ENCODE assay signal across 12 cellular contexts in the genomic region with DNA sequence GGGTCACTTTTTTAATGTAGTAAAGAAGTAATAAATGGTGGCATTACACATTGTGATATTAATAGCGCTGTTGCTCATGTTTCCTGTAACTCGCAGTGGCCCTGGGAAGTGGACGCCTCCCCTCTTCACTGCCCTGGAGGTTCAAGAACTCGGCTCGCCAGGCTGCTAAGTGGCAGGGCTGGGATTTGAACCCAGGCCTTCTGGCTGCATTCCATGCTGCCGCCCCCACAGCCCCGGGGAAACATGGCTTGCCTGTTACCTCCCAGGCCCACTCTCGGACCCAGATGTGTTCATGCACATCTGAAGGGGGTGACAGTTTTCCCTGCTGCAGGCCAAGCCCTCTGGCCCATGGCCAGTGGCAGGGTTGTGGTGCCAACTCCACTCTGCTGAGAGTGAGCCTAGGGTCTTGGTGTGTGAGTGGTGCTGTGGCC. TPM values are rescaled to one million over a fixed set of nuclear protein-coding genes. Genes with fewer than 3 reads are reported as not detected.
DNase-seq lines count a peak whose midpoint lies in the region; ATAC-seq and TF ChIP-seq lines count a peak whose summit lies in the region.
"Had no signal": no experiment of that assay in that cellular context is flagged by ENCODE, and none has a peak within 500 bp of the region (broad histone marks: within the 10 kb centered on the region; RNA-seq: fewer than 3 reads in every experiment).

No MANE protein-coding gene starts in this region.

- peaks cover 5% of the 10 kb centered on the region for H3K4me1 Mint-ChIP-seq in stimulated activated memory B cell treated with anti-CD40 and anti-IgM and Interleukin-4, amounts not matched to agents 10 μg/mL and 1 μg/mL and 100 μg/mL, for 72 hours
- H3K4me1 Mint-ChIP-seq: memory B cell had no signal

- H3K9me3 ChIP-seq in IMR-90 (ENCODE audit: control insufficient read depth, insufficient read depth, low read length) (no peaks in the 10 kb centered on the region), right lobe of liver (no peaks in the 10 kb centered on the region)
- no peaks in the 10 kb centered on the region for H3K9me3 ChIP-seq in effector memory CD4-positive, alpha-beta T cell (ENCODE audit: control insufficient read depth, low read length)

- peaks cover 4% of the 10 kb centered on the region; the same call in 1 of the 2 replicates for H3K4me1 ChIP-seq in IMR-90 (ENCODE audit: control insufficient read depth, insufficient read depth, low read length)
- H3K4me1 ChIP-seq in right lobe of liver, result no peaks in the 10 kb centered on the region
- H3K4me1 ChIP-seq in effector memory CD4-positive, alpha-beta T cell (ENCODE audit: control insufficient read depth, insufficient read depth, low read length, poor library complexity, severe bottlenecking), result no peaks in the 10 kb centered on the region

- no peak overlapping the region for H2AK9ac ChIP-seq in IMR-90 (replicated peaks; ENCODE audit: low read depth, low read length, poor library complexity)

- dilution Hi-C loops in IMR-90 (cut with HindIII; ENCODE audit: low sequenced_read_pairs, unreplicated experiment), result no loop called here

- no peaks in the 10 kb centered on the region for H3K9me3 Mint-ChIP-seq in stimulated activated memory B cell treated with anti-CD40 and anti-IgM and Interleukin-4, amounts not matched to agents 10 μg/mL and 1 μg/mL and 100 μg/mL, for 72 hours
- H3K9me3 Mint-ChIP-seq: memory B cell had no signal

- H3K36me3 ChIP-seq in IMR-90 (ENCODE audit: control insufficient read depth, insufficient read depth, low read length), result peaks cover 49% of the 10 kb centered on the region
- peaks cover 0 to 42% (median 15%) of the 10 kb centered on the region in 4 donors for H3K36me3 ChIP-seq in right lobe of liver
- H3K36me3 ChIP-seq in effector memory CD4-positive, alpha-beta T cell (ENCODE audit: control insufficient read depth, insufficient read depth, low read length), result peaks cover 59% of the 10 kb centered on the region

- H3K14ac ChIP-seq in IMR-90 (replicated peaks; ENCODE audit: low read depth, low read length), result no peak overlapping the region

- no CpG with 5 or more reads among the region's 8 CpGs for WGBS in IMR-90 (ENCODE audit: extremely low coverage in 2 of 2, insufficient read length in 1 of 2), 2 experiments
- 44% methylated on average over 3 of the region's 8 CpGs for WGBS in right lobe of liver (ENCODE audit: insufficient coverage, low coverage, low lambda C conversion rate, missing lambda C conversion rate)

- no peak overlapping the region for H3K4me2 ChIP-seq in IMR-90 (ENCODE audit: low read depth, low read length)
- H3K4me2 ChIP-seq: smooth muscle cell had no signal

- no peak overlapping the region for H3K18ac ChIP-seq in IMR-90 (ENCODE audit: low read depth, low read length)

- H3K4ac ChIP-seq in IMR-90 (ENCODE audit: low read depth, low read length), result no peak overlapping the region

- H3K27ac ChIP-seq in IMR-90 (ENCODE audit: insufficient read depth, low read length) (no peak overlapping the region), right lobe of liver (peak overlapping the region in 2 of 3 donors; percentile 33 to 48)
- H3K27ac ChIP-seq in effector memory CD4-positive, alpha-beta T cell (ENCODE audit: insufficient read depth, low read length, poor library complexity, severe bottlenecking), result no peak overlapping the region

- intact Hi-C loops in IMR-90 (cut with micrococcal nuclease) (loop anchor here (10.0 kb wide), 1 partner anchor 63 kb away; no protein-coding TSS in a partner anchor), right lobe of liver (cut with DNase I) (no loop called here)

- BruUV-seq in IMR-90 (replicated peaks; lab: Mats Ljungman, UMichigan), result no TSS peak

- no peak overlapping the region for H4K5ac ChIP-seq in IMR-90 (ENCODE audit: low read depth, low read length)

- peak overlapping the region; percentile 10 for H2BK5ac ChIP-seq in IMR-90 (ENCODE audit: low read depth, low read length, poor library complexity, severe bottlenecking)

- no peaks in the 10 kb centered on the region for H3K27me3 Mint-ChIP-seq in stimulated activated memory B cell treated with anti-CD40 and anti-IgM and Interleukin-4, amounts not matched to agents 10 μg/mL and 1 μg/mL and 100 μg/mL, for 72 hours
- H3K27me3 Mint-ChIP-seq: memory B cell had no signal

- no peaks in the 10 kb centered on the region; the same call in none of the 2 replicates for H4K20me1 ChIP-seq in IMR-90 (ENCODE audit: insufficient read depth, low read length)

- no peak overlapping the region for H4K91ac ChIP-seq in IMR-90 (ENCODE audit: insufficient read depth, low read depth, low read length)

- H4K8ac ChIP-seq in IMR-90 (ENCODE audit: low read depth in 2 of 2, low read length in 2 of 2), result no peak overlapping the region

- 0 out of 2 replicates have a peak, but pooled peaks cover 8% of the 10 kb centered on the region for H3K9me1 ChIP-seq in IMR-90 (ENCODE audit: insufficient read depth, low read length)

- no peak for TF ChIP-seq RAD21 in IMR-90 (IDR thresholded peaks at IDR 0.05; ENCODE audit: low read length)

- no peak overlapping the region for H3K4me3 ChIP-seq in IMR-90 (ENCODE audit: insufficient read depth, low read depth, low read length)
- no peak overlapping the region for H3K4me3 ChIP-seq in right lobe of liver
- no peak overlapping the region for H3K4me3 ChIP-seq in effector memory CD4-positive, alpha-beta T cell (ENCODE audit: insufficient read depth, low read depth, low read length, poor library complexity, severe bottlenecking)
- H3K4me3 ChIP-seq: smooth muscle cell had no signal

- H3K79me1 ChIP-seq in IMR-90 (ENCODE audit: low read depth in 1 of 2, low read length in 2 of 2), result no peaks in the 10 kb centered on the region

- H3K27ac Mint-ChIP-seq in stimulated activated memory B cell treated with anti-CD40 and anti-IgM and Interleukin-4, amounts not matched to agents 10 μg/mL and 1 μg/mL and 100 μg/mL, for 72 hours, result no peak overlapping the region
- H3K27ac Mint-ChIP-seq: memory B cell had no signal

- no peak overlapping the region for H2AFZ ChIP-seq in IMR-90 (replicated peaks; ENCODE audit: low read length, poor library complexity)

- peak overlapping the region; percentile 23; the same call in 1 of the 2 replicates for H2BK120ac ChIP-seq in IMR-90 (ENCODE audit: low read depth, low read length)

- no peak overlapping the region for H2BK20ac ChIP-seq in IMR-90 (ENCODE audit: low read depth, low read length)

- no peak overlapping the region for H2AK5ac ChIP-seq in IMR-90 (ENCODE audit: low read depth, low read length)

- POLR2A ChIA-PET in IMR-90 (lab: Charles Lee; ENCODE audit: unreplicated experiment), result no interaction called here

- no peak overlapping the region for H3K56ac ChIP-seq in IMR-90 (ENCODE audit: extremely low read depth, insufficient read depth, low read length)

- no peak overlapping the region for H2BK15ac ChIP-seq in IMR-90 (ENCODE audit: low read depth, low read length)

- ATAC-seq in IMR-90 (ENCODE audit: low read depth) (no peak), right lobe of liver (peak; percentile 7 to 52 (median 22)), HG03342 (IDR thresholded peaks at IDR 0.05; ENCODE audit: unreplicated experiment) (no peak)
- ATAC-seq in stimulated activated memory B cell treated with anti-CD40 and anti-IgM and Interleukin-4, amounts not matched to agents 10 μg/mL and 1 μg/mL and 100 μg/mL, for 72 hours, result no peak

- DNase-seq in IMR-90 (peak; percentile 34), dermis microvascular lymphatic vessel endothelial cell (ENCODE audit: low read depth in 2 of 2) (peak; percentile 43 to 86), right lobe of liver (peak in 1 of 3 donors; percentile 49), stromal cell of bone marrow (ENCODE audit: low read depth) (peak; percentile 37)
- DNase-seq in effector memory CD4-positive, alpha-beta T cell, result no peak
- no peak for DNase-seq in activated CD4-positive, CD25-positive, alpha-beta regulatory T cell treated with anti-CD3 and anti-CD28 coated beads, Interleukin-2, amount 50 U/mL, for 72 hours
- DNase-seq: activated CD8-positive, alpha-beta memory T cell treated with anti-CD3 and anti-CD28 coated beads, Interleukin-2, amount 50 U/mL, for 4 hours; NCI-H2029 had no signal

- in situ Hi-C loops in IMR-90 (cut with MboI; ENCODE audit: low sequenced_read_pairs), result no loop called here

- H3K9ac ChIP-seq in IMR-90 (ENCODE audit: low read depth, low read length), result no peak overlapping the region

- no peak overlapping the region for H3K4me3 Mint-ChIP-seq in stimulated activated memory B cell treated with anti-CD40 and anti-IgM and Interleukin-4, amounts not matched to agents 10 μg/mL and 1 μg/mL and 100 μg/mL, for 72 hours
- H3K4me3 Mint-ChIP-seq: memory B cell had no signal

- peaks cover 23% of the 10 kb centered on the region for H3K36me3 Mint-ChIP-seq in stimulated activated memory B cell treated with anti-CD40 and anti-IgM and Interleukin-4, amounts not matched to agents 10 μg/mL and 1 μg/mL and 100 μg/mL, for 72 hours

- TF ChIP-seq POLR2A in IMR-90 (IDR thresholded peaks at IDR 0.05; ENCODE audit: low read depth, low read length) (no peak), right lobe of liver (IDR thresholded peaks at IDR 0.05) (no peak)

- H3K23ac ChIP-seq in IMR-90 (ENCODE audit: low read depth, low read length), result no peak overlapping the region

- no peaks in the 10 kb centered on the region for H3K27me3 ChIP-seq in IMR-90 (ENCODE audit: control insufficient read depth, insufficient read depth, low read length)
- no peaks in the 10 kb centered on the region for H3K27me3 ChIP-seq in right lobe of liver
- no peaks in the 10 kb centered on the region for H3K27me3 ChIP-seq in effector memory CD4-positive, alpha-beta T cell (replicated peaks; ENCODE audit: control insufficient read depth, insufficient read depth, low read length, poor library complexity, severe bottlenecking)

- TF ChIP-seq CTCF in IMR-90 (conservative IDR thresholded peaks at IDR 0.05; ENCODE audit: low read depth, low read length) (no peak), right lobe of liver (IDR thresholded peaks at IDR 0.05) (no peak)

- CTCF ChIA-PET in IMR-90 (lab: Yijun Ruan, JAX), result no interaction called here

TF ChIP-seq in IMR-90, 13 proteins besides CTCF, POLR2A, EP300 and RAD21 (continues in another document):
- no peak for TF ChIP-seq CEBPB (IDR thresholded peaks at IDR 0.05; ENCODE audit: low read depth, low read length)

RNA-seq across cellular contexts. Expression of gene MGAT3, which starts 25.0 kb away (rescaled TPM):
- total RNA-seq in IMR-90 (2012; rRNA removed) (0.28 and 0.36 TPM in 2 replicates), dermis microvascular lymphatic vessel endothelial cell (not detected in 2 replicates), right lobe of liver (under 1 TPM in 5 of 6 experiments, not detected in 1; 0.05 to 0.38 (median 0.07) TPM)
- polyA plus RNA-seq in IMR-90 (2012; rRNA removed), result 1.1 TPM in 2 replicates
- 0.38 and 0.99 TPM in 2 replicates for polyA plus RNA-seq in IMR-90 (2012; cell fraction: cytosol; rRNA removed)
- 1.0 and 1.5 TPM in 2 replicates for polyA plus RNA-seq in IMR-90 (2012; cell fraction: nucleus; rRNA removed; ENCODE audit: low replicate concordance)

RNA-seq across cellular contexts. Expression of gene TAB1, which starts 32.3 kb away (rescaled TPM):
- total RNA-seq in IMR-90 (2012; rRNA removed), result 7.2 and 9.9 TPM in 2 replicates
- 18.8 and 26.0 TPM in 2 replicates for polyA plus RNA-seq in IMR-90 (2012; rRNA removed)
- polyA plus RNA-seq in IMR-90 (2012; cell fraction: cytosol; rRNA removed), result 32.3 and 42.2 TPM in 2 replicates
- polyA plus RNA-seq in IMR-90 (2012; cell fraction: nucleus; rRNA removed; ENCODE audit: low replicate concordance), result 24.3 and 49.5 TPM in 2 replicates
- 10.7 and 11.4 TPM in 2 replicates for total RNA-seq in dermis microvascular lymphatic vessel endothelial cell
- 10 to 100 TPM in 4 of 6 experiments, 1 to 10 TPM in 2; 8.9 to 17.0 (median 11.1) TPM for total RNA-seq in right lobe of liver

Comparison
In these comparisons a context has a peak if more than half of its experiments do, and no peak if none do; other contexts are left out.
1. ATAC-seq: peak in right lobe of liver (4 of 4); none in IMR-90 (single experiment), HG03342 (single experiment) and stimulated activated memory B cell treated with anti-CD40 and anti-IgM and Interleukin-4, amounts not matched to agents 10 μg/mL and 1 μg/mL and 100 μg/mL, for 72 hours (single experiment).
2. DNase-seq: peak in IMR-90 (single experiment), dermis microvascular lymphatic vessel endothelial cell (2 of 2) and stromal cell of bone marrow (single experiment); none in effector memory CD4-positive, alpha-beta T cell (0 of 3) and activated CD4-positive, CD25-positive, alpha-beta regulatory T cell treated with anti-CD3 and anti-CD28 coated beads, Interleukin-2, amount 50 U/mL, for 72 hours (single experiment).
3. H3K27ac ChIP-seq: peak in right lobe of liver (2 of 3); none in IMR-90 (single experiment) and effector memory CD4-positive, alpha-beta T cell (single experiment).